In the genomic region with DNA sequence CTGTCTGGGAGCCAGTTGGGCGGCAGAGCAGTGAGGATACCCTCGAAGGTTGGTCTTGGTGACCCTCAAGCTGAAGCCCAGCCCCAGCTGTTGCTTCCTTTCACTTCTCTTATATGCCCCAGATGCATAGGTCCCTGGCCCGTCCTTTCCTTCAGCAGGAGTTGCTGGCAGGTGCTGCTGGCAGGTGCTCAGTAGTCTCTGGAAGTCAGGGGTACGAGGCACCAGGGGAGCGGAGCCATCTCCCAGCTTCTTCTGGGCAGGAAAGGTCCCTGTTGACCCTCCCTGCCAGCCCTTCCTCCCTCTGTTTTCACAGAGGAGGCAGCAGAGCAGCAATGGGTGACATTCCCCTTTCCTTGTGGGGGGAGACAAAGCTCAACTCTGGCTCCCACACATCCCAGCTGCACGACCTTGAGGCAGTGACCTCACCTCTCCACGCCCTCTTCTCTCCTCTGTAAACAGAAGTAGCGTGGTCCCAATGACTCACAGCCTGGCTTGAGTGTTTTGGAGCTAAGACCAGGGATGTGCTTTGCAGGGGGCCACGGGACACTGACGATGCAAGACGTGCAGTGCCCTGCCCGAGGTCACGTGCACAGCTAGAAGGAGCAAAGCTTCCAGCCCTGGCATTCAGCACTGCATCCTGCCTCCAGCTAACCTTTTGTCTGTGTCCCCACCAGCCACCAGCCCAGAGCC, we compare ENCODE assay signal across 8 cellular contexts. TPM values are rescaled to one million over a fixed set of nuclear protein-coding genes. Genes with fewer than 3 reads are reported as not detected.
A peak's percentile ranks its signal among the peaks of the same experiment; 100 is the strongest.
DNase-seq lines count a peak whose midpoint lies in the region; ATAC-seq and TF ChIP-seq lines count a peak whose summit lies in the region.

No MANE protein-coding gene starts in this region.

- peaks cover 6% of the 10 kb centered on the region for H3F3A ChIP-seq in PC-3 (ENCODE audit: low read length, unreplicated experiment)

- H3K9ac ChIP-seq in PC-3 (ENCODE audit: low read length), result peak overlapping the region; percentile 65

- no peaks in the 10 kb centered on the region for H3K79me2 ChIP-seq in PC-3 (ENCODE audit: low read length)

- CTCF ChIA-PET in PC-3 (lab: Charles Lee), result interaction anchor here (0.5 to 1.2 kb wide), 5 partner anchors 9 to 249 kb away, joined by 3 to 8 read pairs (median 5); partner anchors contain the start of gene SLC6A6

- H4K20me1 ChIP-seq in PC-3 (ENCODE audit: low read length), result no peaks in the 10 kb centered on the region

- POLR2A ChIA-PET in PC-3 (lab: Charles Lee; ENCODE audit: unreplicated experiment), result interaction anchor here (0.6 kb wide), 1 partner anchor 18 kb away, joined by 3 read pairs; no protein-coding TSS in a partner anchor

- H3K27ac ChIP-seq in PC-3 (ENCODE audit: low read length), result peak overlapping the region; percentile 92
- peak overlapping the region; percentile 83 to 93 (median 85) for H3K27ac ChIP-seq in esophagus muscularis mucosa (replicated peaks in 1 of 4)
- peak overlapping the region; percentile 83 for H3K27ac ChIP-seq in neutrophil

- intact Hi-C loops in PC-3 (cut with micrococcal nuclease), result loop anchor here (1.0 to 2.0 kb wide), 2 partner anchors 20 to 39 kb away; no protein-coding TSS in a partner anchor
- intact Hi-C loops in esophagus muscularis mucosa (cut with DNase I), result loop anchor here (5.0 kb wide), 1 partner anchor 50 kb away; the partner anchor contains the start of gene SLC6A6

- H3K4me1 ChIP-seq in PC-3 (ENCODE audit: insufficient read depth, low read length) (peaks cover 25% of the 10 kb centered on the region), esophagus muscularis mucosa (peaks cover 33 to 61% (median 51%) of the 10 kb centered on the region in 4 donors), neutrophil (ENCODE audit: control insufficient read depth in 1 of 2, insufficient read depth in 1 of 2, low read depth in 1 of 2, low read length in 1 of 2) (peaks cover 11 to 19% of the 10 kb centered on the region in 2 experiments)

- H3K9me2 ChIP-seq in PC-3 (replicated peaks; ENCODE audit: low read length), result no peaks in the 10 kb centered on the region

- BruUV-seq in PC-3 (replicated peaks; lab: Mats Ljungman, UMichigan), result no TSS peak

- 48% methylated on average over 12 of the region's 13 CpGs for WGBS in esophagus muscularis mucosa

- H3K36me3 ChIP-seq in PC-3 (ENCODE audit: low read depth, low read length) (peaks cover 28% of the 10 kb centered on the region), esophagus muscularis mucosa (peaks cover 6 to 38% (median 18%) of the 10 kb centered on the region in 4 donors), neutrophil (peaks cover 100% of the 10 kb centered on the region)

- TF ChIP-seq EP300 in esophagus muscularis mucosa (IDR thresholded peaks at IDR 0.05), result peak; percentile 54

- no peak overlapping the region for H2AFZ ChIP-seq in PC-3 (ENCODE audit: low read length)

- TF ChIP-seq POLR2A in esophagus muscularis mucosa (IDR thresholded peaks at IDR 0.05; ENCODE audit: low read depth), result no peak

- peak overlapping the region; percentile 71 for H3K4me2 ChIP-seq in PC-3 (ENCODE audit: low read length)

- H3K9me3 ChIP-seq in PC-3 (ENCODE audit: low read length) (no peaks in the 10 kb centered on the region), esophagus muscularis mucosa (no peaks in the 10 kb centered on the region), neutrophil (no peaks in the 10 kb centered on the region)

- H3K4me3 ChIP-seq in AG09309 (ENCODE audit: control insufficient read depth, low read depth, low read length), result peak overlapping the region; percentile 3; the same call in 1 of the 2 replicates
- H3K4me3 ChIP-seq in PC-3 (ENCODE audit: low read length), result peak overlapping the region; percentile 45; the same call in 1 of the 2 replicates
- H3K4me3 ChIP-seq in esophagus muscularis mucosa, result peak overlapping the region in 1 of 4 donors; percentile 27
- H3K4me3 ChIP-seq in neutrophil (ENCODE audit: low read depth in 1 of 2, low read length in 1 of 2), result no peak overlapping the region

- peak; percentile 73 for DNase-seq in AG09309 (ENCODE audit: low read depth)
- DNase-seq in PC-3, result peak; percentile 77
- DNase-seq in esophagus muscularis mucosa (ENCODE audit: extremely low spot score), result no peak

- ATAC-seq in PC-3, result peak; percentile 62
- no peak for ATAC-seq in HG02840 (IDR thresholded peaks at IDR 0.05; ENCODE audit: low FRiP score, unreplicated experiment)
- ATAC-seq in HG02870 (IDR thresholded peaks at IDR 0.05; ENCODE audit: unreplicated experiment), result no peak
- no peak for ATAC-seq in HG03135 (IDR thresholded peaks at IDR 0.05; ENCODE audit: unreplicated experiment)
- no peak for ATAC-seq in GM18873 (IDR thresholded peaks at IDR 0.05; ENCODE audit: low FRiP score, unreplicated experiment)

- no peak for TF ChIP-seq CTCF in AG09309 (IDR thresholded peaks at IDR 0.05; ENCODE audit: control insufficient read depth, insufficient read depth, low read depth, low read length, missing control alignments)
- TF ChIP-seq CTCF in PC-3 (conservative IDR thresholded peaks at IDR 0.05; ENCODE audit: low read depth, low read length), result no peak
- TF ChIP-seq CTCF in esophagus muscularis mucosa (IDR thresholded peaks at IDR 0.05), result no peak
- no peak for TF ChIP-seq CTCF in neutrophil (IDR thresholded peaks at IDR 0.05)

- no peaks in the 10 kb centered on the region for H3K27me3 ChIP-seq in PC-3 (ENCODE audit: low read length)
- no peaks in the 10 kb centered on the region for H3K27me3 ChIP-seq in esophagus muscularis mucosa
- no peaks in the 10 kb centered on the region for H3K27me3 ChIP-seq in neutrophil

RNA-seq across cellular contexts. Expression of gene SLC6A6, which starts 49.6 kb away (rescaled TPM):
- total RNA-seq in PC-3 (2014; rRNA removed) (28.1 and 31.9 TPM in 2 replicates), esophagus muscularis mucosa (10 to 100 TPM; 15.0 to 36.2 (median 23.7) TPM)

Comparison
In these comparisons a context has a peak if more than half of its experiments do, and no peak if none do; other contexts are left out.
1. H3K4me3 ChIP-seq: peak in AG09309 (single experiment) and PC-3 (single experiment); none in neutrophil (0 of 2).
2. Peak in every context shown above with its lines, with median percentiles within 50 percentile points of each other: H3K27ac ChIP-seq.